In genomic region chr6:138222901-138223546, GRCh38 we compare ENCODE assay signal across 1 cellular context.
A peak's percentile ranks its signal among the peaks of the same experiment; 100 is the strongest.
TF ChIP-seq lines count a peak whose summit lies in the region.

No MANE protein-coding gene starts in this region.

TF ChIP-seq in HepG2, 621 proteins besides CTCF, POLR2A, EP300 and RAD21 (continued from another document and continues in another):
- TF ChIP-seq RERE (CRISPR knock-in tag; IDR thresholded peaks at IDR 0.05; ENCODE audit: low read depth) (peak; percentile 61; the same call in 1 of the 2 replicates), ZNF83 (CRISPR knock-in tag; IDR thresholded peaks at IDR 0.05; ENCODE audit: borderline replicate concordance) (no peak), HES4 (CRISPR knock-in tag; IDR thresholded peaks at IDR 0.05; ENCODE audit: borderline replicate concordance) (no peak), NR3C1 (CRISPR knock-in tag; IDR thresholded peaks at IDR 0.05) (no peak), NFYB (CRISPR knock-in tag; IDR thresholded peaks at IDR 0.05) (no peak), ZMYM4 (CRISPR knock-in tag; IDR thresholded peaks at IDR 0.05) (peak; percentile 99), KAT8 (CRISPR knock-in tag; IDR thresholded peaks at IDR 0.05) (peak; percentile 95), ZMYM2 (CRISPR knock-in tag; IDR thresholded peaks at IDR 0.05) (peak; percentile 92), SNAPC5 (CRISPR knock-in tag; IDR thresholded peaks at IDR 0.05; ENCODE audit: borderline replicate concordance) (no peak), MBNL3 (CRISPR knock-in tag; conservative IDR thresholded peaks at IDR 0.05) (peak; percentile 95), ZNF720 (CRISPR knock-in tag; IDR thresholded peaks at IDR 0.05) (no peak), MYNN (CRISPR knock-in tag; IDR thresholded peaks at IDR 0.05; ENCODE audit: low read depth) (no peak), ZNF33A (CRISPR knock-in tag; IDR thresholded peaks at IDR 0.05; ENCODE audit: borderline replicate concordance) (no peak), ZNF816 (CRISPR knock-in tag; IDR thresholded peaks at IDR 0.05; ENCODE audit: borderline replicate concordance) (0 out of 2 replicates have a peak, but pooled peaks have one; percentile 3), RBAK (CRISPR knock-in tag; IDR thresholded peaks at IDR 0.05) (peak; percentile 37; the same call in 1 of the 2 replicates), ZNF281 (CRISPR knock-in tag; IDR thresholded peaks at IDR 0.05; ENCODE audit: borderline replicate concordance) (no peak; the same call in 1 of the 2 replicates), ZNF577 (CRISPR knock-in tag; IDR thresholded peaks at IDR 0.05; ENCODE audit: borderline replicate concordance, low read depth) (no peak), FOXA1 (IDR thresholded peaks at IDR 0.05) (peak; percentile 95), FOXA1 (CRISPR knock-in tag; IDR thresholded peaks at IDR 0.05) (peak; percentile 98), FOSL1 (CRISPR knock-in tag; IDR thresholded peaks at IDR 0.05; ENCODE audit: borderline replicate concordance) (no peak), ZC3H13 (CRISPR knock-in tag; IDR thresholded peaks at IDR 0.05) (no peak), BORCS8-MEF2B (CRISPR knock-in tag; IDR thresholded peaks at IDR 0.05) (no peak), FIP1L1 (IDR thresholded peaks at IDR 0.05; ENCODE audit: borderline replicate concordance, insufficient read depth, low read depth, low read length) (no peak)
- TF ChIP-seq, protein P1, sequence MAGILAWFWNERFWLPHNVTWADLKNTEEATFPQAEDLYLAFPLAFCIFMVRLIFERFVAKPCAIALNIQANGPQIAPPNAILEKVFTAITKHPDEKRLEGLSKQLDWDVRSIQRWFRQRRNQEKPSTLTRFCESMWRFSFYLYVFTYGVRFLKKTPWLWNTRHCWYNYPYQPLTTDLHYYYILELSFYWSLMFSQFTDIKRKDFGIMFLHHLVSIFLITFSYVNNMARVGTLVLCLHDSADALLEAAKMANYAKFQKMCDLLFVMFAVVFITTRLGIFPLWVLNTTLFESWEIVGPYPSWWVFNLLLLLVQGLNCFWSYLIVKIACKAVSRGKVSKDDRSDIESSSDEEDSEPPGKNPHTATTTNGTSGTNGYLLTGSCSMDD (CRISPR knock-in tag; IDR thresholded peaks at IDR 0.05): no peak
- TF ChIP-seq, protein P2, sequence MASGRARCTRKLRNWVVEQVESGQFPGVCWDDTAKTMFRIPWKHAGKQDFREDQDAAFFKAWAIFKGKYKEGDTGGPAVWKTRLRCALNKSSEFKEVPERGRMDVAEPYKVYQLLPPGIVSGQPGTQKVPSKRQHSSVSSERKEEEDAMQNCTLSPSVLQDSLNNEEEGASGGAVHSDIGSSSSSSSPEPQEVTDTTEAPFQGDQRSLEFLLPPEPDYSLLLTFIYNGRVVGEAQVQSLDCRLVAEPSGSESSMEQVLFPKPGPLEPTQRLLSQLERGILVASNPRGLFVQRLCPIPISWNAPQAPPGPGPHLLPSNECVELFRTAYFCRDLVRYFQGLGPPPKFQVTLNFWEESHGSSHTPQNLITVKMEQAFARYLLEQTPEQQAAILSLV (CRISPR knock-in tag; IDR thresholded peaks at IDR 0.05; ENCODE audit: borderline replicate concordance): peak; percentile 45; the same call in 1 of the 2 replicates
- TF ChIP-seq, protein P3, sequence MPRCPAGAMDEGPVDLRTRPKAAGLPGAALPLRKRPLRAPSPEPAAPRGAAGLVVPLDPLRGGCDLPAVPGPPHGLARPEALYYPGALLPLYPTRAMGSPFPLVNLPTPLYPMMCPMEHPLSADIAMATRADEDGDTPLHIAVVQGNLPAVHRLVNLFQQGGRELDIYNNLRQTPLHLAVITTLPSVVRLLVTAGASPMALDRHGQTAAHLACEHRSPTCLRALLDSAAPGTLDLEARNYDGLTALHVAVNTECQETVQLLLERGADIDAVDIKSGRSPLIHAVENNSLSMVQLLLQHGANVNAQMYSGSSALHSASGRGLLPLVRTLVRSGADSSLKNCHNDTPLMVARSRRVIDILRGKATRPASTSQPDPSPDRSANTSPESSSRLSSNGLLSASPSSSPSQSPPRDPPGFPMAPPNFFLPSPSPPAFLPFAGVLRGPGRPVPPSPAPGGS (CRISPR knock-in tag; IDR thresholded peaks at IDR 0.05): 0 out of 2 replicates have a peak, but pooled peaks have one; percentile 63
- TF ChIP-seq, protein P4, sequence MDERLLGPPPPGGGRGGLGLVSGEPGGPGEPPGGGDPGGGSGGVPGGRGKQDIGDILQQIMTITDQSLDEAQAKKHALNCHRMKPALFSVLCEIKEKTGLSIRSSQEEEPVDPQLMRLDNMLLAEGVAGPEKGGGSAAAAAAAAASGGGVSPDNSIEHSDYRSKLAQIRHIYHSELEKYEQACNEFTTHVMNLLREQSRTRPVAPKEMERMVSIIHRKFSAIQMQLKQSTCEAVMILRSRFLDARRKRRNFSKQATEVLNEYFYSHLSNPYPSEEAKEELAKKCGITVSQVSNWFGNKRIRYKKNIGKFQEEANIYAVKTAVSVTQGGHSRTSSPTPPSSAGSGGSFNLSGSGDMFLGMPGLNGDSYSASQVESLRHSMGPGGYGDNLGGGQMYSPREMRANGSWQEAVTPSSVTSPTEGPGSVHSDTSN (CRISPR knock-in tag; IDR thresholded peaks at IDR 0.05): 0 out of 2 replicates have a peak, but pooled peaks have one; percentile 26
- TF ChIP-seq, protein P5, sequence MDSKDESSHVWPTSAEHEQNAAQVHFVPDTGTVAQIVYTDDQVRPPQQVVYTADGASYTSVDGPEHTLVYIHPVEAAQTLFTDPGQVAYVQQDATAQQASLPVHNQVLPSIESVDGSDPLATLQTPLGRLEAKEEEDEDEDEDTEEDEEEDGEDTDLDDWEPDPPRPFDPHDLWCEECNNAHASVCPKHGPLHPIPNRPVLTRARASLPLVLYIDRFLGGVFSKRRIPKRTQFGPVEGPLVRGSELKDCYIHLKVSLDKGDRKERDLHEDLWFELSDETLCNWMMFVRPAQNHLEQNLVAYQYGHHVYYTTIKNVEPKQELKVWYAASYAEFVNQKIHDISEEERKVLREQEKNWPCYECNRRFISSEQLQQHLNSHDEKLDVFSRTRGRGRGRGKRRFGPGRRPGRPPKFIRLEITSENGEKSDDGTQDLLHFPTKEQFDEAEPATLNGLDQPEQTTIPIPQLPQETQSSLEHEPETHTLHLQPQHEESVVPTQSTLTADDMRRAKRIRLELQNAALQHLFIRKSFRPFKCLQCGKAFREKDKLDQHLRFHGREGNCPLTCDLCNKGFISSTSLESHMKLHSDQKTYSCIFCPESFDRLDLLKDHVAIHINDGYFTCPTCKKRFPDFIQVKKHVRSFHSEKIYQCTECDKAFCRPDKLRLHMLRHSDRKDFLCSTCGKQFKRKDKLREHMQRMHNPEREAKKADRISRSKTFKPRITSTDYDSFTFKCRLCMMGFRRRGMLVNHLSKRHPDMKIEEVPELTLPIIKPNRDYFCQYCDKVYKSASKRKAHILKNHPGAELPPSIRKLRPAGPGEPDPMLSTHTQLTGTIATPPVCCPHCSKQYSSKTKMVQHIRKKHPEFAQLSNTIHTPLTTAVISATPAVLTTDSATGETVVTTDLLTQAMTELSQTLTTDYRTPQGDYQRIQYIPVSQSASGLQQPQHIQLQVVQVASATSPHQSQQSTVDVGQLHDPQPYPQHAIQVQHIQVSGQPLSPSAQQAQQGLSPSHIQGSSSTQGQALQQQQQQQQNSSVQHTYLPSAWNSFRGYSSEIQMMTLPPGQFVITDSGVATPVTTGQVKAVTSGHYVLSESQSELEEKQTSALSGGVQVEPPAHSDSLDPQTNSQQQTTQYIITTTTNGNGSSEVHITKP (CRISPR knock-in tag; IDR thresholded peaks at IDR 0.05; ENCODE audit: low read depth): peak; percentile 84; the same call in 1 of the 2 replicates
- TF ChIP-seq, protein P6, sequence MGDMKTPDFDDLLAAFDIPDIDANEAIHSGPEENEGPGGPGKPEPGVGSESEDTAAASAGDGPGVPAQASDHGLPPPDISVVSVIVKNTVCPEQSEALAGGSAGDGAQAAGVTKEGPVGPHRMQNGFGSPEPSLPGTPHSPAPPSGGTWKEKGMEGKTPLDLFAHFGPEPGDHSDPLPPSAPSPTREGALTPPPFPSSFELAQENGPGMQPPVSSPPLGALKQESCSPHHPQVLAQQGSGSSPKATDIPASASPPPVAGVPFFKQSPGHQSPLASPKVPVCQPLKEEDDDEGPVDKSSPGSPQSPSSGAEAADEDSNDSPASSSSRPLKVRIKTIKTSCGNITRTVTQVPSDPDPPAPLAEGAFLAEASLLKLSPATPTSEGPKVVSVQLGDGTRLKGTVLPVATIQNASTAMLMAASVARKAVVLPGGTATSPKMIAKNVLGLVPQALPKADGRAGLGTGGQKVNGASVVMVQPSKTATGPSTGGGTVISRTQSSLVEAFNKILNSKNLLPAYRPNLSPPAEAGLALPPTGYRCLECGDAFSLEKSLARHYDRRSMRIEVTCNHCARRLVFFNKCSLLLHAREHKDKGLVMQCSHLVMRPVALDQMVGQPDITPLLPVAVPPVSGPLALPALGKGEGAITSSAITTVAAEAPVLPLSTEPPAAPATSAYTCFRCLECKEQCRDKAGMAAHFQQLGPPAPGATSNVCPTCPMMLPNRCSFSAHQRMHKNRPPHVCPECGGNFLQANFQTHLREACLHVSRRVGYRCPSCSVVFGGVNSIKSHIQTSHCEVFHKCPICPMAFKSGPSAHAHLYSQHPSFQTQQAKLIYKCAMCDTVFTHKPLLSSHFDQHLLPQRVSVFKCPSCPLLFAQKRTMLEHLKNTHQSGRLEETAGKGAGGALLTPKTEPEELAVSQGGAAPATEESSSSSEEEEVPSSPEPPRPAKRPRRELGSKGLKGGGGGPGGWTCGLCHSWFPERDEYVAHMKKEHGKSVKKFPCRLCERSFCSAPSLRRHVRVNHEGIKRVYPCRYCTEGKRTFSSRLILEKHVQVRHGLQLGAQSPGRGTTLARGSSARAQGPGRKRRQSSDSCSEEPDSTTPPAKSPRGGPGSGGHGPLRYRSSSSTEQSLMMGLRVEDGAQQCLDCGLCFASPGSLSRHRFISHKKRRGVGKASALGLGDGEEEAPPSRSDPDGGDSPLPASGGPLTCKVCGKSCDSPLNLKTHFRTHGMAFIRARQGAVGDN (CRISPR knock-in tag; IDR thresholded peaks at IDR 0.05): no peak
- TF ChIP-seq, protein P7, sequence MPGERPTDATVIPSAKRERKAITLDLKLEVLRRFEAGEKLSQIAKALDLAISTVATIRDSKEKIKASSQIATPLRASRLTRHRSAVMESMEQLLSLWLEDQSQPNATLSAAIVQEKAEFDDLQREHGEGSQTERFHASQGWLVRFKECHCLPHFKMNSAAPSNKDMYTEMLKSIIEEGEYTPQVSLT (CRISPR knock-in tag; IDR thresholded peaks at IDR 0.05; ENCODE audit: borderline replicate concordance, low read depth): no peak
